ENCODE assay signal across 1 cellular context in the genomic region with DNA sequence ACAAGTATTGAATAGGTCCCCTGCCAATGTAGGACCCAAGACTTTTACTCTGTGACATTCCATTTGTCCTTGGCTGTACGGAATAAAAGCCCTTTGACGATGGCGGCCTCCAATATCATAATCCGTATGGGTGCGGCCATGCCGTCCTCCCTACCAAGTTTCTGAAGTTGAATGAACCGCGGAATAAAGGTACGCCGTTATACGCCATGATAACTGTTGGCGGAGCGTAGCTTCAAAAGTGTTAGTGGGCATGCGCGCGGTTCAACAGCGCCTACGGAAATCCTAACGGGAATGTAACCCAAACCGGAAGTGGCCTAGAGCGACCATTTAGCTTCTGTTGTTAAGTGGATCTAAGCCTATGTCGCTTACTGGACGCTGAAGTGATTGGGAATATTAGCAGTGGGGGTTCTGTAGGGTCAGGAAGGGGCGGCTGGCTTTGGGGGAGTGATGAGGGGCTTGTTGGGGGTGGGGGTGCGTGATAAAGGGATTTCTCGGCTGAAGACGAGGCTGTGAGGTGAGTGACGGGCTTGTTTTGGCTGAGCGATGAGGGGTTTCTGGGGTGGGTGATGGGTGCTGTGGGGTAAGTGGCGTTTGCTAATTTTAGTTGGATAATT.
A peak's percentile ranks its signal among the peaks of the same experiment; 100 is the strongest.
TF ChIP-seq lines count a peak whose summit lies in the region.

A gene (plus strand): TSS at position 322 of the 614 bp plus-strand sequence. CDS start 2,047 bp downstream, outside the sequence.

TF ChIP-seq in IMR-90, 13 proteins besides CTCF, POLR2A, EP300 and RAD21:
- TF ChIP-seq MXI1 (IDR thresholded peaks at IDR 0.05; ENCODE audit: borderline replicate concordance, low read depth, low read length) (peak; percentile 83; the same call in 1 of the 2 replicates), MAZ (IDR thresholded peaks at IDR 0.05; ENCODE audit: borderline replicate concordance, low read depth, low read length) (0 out of 2 replicates have a peak, but pooled peaks have one; percentile 7), RCOR1 (IDR thresholded peaks at IDR 0.05; ENCODE audit: insufficient replicate concordance, low read length) (no peak), MAFK (IDR thresholded peaks at IDR 0.05; ENCODE audit: low read depth, low read length) (no peak)
